In genomic region chr10:98422182-98422581, GRCh38 we compare ENCODE assay signal across 13 cellular contexts.
"Had no signal": no experiment of that assay in that cellular context is flagged by ENCODE, and none has a peak within 500 bp of the region (broad histone marks: within the 10 kb centered on the region; RNA-seq: fewer than 3 reads in every experiment).

No MANE protein-coding gene starts in this region.

- ATAC-seq: left colon; mucosa of descending colon; naive thymus-derived CD8-positive, alpha-beta T cell; stimulated activated naive CD8-positive, alpha-beta T cell treated with anti-CD3 and anti-CD28 coated beads, Interleukin-15, Interleukin-2, amounts not matched to agents 100 U/mL and 50 U/mL, for 24 hours had no signal

- H3K9me3 Mint-ChIP-seq: naive thymus-derived CD8-positive, alpha-beta T cell; type B pancreatic cell had no signal

- H3K27me3 Mint-ChIP-seq: naive thymus-derived CD8-positive, alpha-beta T cell; type B pancreatic cell had no signal

- DNase-seq: colonic mucosa; dorsolateral prefrontal cortex; effector memory CD4-positive, alpha-beta T cell; esophagus squamous epithelium; foreskin fibroblast; left colon; mucosa of descending colon; naive thymus-derived CD8-positive, alpha-beta T cell; ovary; stimulated activated CD4-positive, alpha-beta T cell treated with anti-CD3 and anti-CD28 coated beads, Interleukin-2, amount 100 ng/mL, for 48 hours; stimulated activated naive CD8-positive, alpha-beta T cell treated with anti-CD3 and anti-CD28 coated beads, Interleukin-15, Interleukin-2, amounts not matched to agents 100 U/mL and 50 U/mL, for 24 hours; thyroid gland had no signal

- H3K4me1 Mint-ChIP-seq: naive thymus-derived CD8-positive, alpha-beta T cell had no signal

- H3K27ac Mint-ChIP-seq: type B pancreatic cell had no signal

- H3K4me3 Mint-ChIP-seq: naive thymus-derived CD8-positive, alpha-beta T cell; type B pancreatic cell had no signal
